Comparison of ENCODE assay signal across 1 cellular context in the genomic region with DNA sequence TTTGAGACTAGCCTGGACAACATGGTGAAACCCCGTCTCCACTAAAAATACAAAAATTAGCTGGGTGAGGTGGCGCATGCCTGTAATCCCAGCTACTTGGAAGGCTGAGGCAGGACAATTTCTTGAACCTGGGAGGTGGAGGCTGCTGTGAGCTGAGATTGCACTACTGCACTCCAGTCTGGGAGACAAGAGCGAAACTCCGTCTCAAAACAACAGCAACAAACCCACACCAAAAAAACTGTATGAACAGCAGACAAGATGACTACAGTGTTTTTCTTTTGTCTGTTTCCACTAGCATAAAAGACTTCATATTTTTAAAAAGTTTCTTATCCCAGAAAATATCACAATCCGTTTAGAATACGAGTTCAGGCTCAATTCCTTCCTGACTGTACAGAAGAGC.
A peak's percentile ranks its signal among the peaks of the same experiment; 100 is the strongest.
TF ChIP-seq lines count a peak whose summit lies in the region.

No MANE protein-coding gene starts in this region.

TF ChIP-seq in HepG2, 621 proteins besides CTCF, POLR2A, EP300 and RAD21:
- peak; percentile 98 for TF ChIP-seq ZNF441 (CRISPR knock-in tag; IDR thresholded peaks at IDR 0.05; ENCODE audit: borderline replicate concordance)
- peak; percentile 31; the same call in 1 of the 2 replicates for TF ChIP-seq ZBTB38 (CRISPR knock-in tag; IDR thresholded peaks at IDR 0.05)
- TF ChIP-seq, protein P1, sequence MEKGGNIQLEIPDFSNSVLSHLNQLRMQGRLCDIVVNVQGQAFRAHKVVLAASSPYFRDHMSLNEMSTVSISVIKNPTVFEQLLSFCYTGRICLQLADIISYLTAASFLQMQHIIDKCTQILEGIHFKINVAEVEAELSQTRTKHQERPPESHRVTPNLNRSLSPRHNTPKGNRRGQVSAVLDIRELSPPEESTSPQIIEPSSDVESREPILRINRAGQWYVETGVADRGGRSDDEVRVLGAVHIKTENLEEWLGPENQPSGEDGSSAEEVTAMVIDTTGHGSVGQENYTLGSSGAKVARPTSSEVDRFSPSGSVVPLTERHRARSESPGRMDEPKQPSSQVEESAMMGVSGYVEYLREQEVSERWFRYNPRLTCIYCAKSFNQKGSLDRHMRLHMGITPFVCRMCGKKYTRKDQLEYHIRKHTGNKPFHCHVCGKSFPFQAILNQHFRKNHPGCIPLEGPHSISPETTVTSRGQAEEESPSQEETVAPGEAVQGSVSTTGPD (CRISPR knock-in tag; IDR thresholded peaks at IDR 0.05): 0 out of 2 replicates have a peak, but pooled peaks have one; percentile 1
- TF ChIP-seq, protein P2, sequence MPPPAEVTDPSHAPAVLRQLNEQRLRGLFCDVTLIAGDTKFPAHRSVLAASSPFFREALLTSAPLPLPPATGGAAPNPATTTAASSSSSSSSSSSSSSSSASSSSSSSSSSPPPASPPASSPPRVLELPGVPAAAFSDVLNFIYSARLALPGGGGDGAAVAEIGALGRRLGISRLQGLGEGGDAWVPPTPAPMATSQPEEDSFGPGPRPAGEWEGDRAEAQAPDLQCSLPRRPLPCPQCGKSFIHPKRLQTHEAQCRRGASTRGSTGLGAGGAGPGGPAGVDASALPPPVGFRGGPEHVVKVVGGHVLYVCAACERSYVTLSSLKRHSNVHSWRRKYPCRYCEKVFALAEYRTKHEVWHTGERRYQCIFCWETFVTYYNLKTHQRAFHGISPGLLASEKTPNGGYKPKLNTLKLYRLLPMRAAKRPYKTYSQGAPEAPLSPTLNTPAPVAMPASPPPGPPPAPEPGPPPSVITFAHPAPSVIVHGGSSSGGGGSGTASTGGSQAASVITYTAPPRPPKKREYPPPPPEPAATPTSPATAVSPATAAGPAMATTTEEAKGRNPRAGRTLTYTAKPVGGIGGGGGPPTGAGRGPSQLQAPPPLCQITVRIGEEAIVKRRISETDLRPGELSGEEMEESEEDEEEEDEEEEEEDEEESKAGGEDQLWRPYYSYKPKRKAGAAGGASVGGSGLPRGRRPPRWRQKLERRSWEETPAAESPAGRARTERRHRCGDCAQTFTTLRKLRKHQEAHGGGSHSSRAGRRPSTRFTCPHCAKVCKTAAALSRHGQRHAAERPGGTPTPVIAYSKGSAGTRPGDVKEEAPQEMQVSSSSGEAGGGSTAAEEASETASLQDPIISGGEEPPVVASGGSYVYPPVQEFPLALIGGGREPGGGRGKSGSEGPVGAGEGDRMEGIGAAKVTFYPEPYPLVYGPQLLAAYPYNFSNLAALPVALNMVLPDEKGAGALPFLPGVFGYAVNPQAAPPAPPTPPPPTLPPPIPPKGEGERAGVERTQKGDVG (CRISPR knock-in tag; IDR thresholded peaks at IDR 0.05; ENCODE audit: borderline replicate concordance): 0 out of 2 replicates have a peak, but pooled peaks have one; percentile 37
- TF ChIP-seq ATF1 (CRISPR knock-in tag; IDR thresholded peaks at IDR 0.05): 0 out of 2 replicates have a peak, but pooled peaks have one; percentile 8
